In the genomic region with DNA sequence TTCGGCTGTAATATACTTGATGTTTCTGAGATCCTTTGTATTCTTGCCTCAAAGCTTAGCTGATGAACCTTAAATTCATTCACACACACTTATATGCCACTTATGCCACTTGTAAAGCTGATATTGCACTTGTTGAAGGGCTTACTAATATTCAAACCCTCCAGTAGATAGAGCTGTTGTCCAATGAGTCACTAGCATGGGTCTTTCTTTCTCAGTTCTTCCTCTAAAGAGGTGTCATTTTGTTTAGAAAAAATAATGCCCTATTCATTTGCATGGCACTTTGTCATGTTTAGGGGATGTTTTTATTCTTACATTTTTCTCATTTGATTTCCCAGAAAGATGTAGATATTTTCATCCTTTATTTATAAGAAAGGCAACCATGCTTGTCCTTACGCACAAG, we compare ENCODE assay signal across 9 cellular contexts. TPM values are rescaled to one million over a fixed set of nuclear protein-coding genes. Genes with fewer than 3 reads are reported as not detected.
A peak's percentile ranks its signal among the peaks of the same experiment; 100 is the strongest.
DNase-seq lines count a peak whose midpoint lies in the region; ATAC-seq and TF ChIP-seq lines count a peak whose summit lies in the region.
"Had no signal": no experiment of that assay in that cellular context is flagged by ENCODE, and none has a peak within 500 bp of the region (broad histone marks: within the 10 kb centered on the region; RNA-seq: fewer than 3 reads in every experiment).

No MANE protein-coding gene starts in this region.

- CTCF ChIA-PET in GM10248 (lab: Yijun Ruan, JAX): interaction anchor here (0.6 to 1.8 kb wide), 12 partner anchors 15 to 304 kb away, joined by 3 to 9 read pairs (median 3); no protein-coding TSS in a partner anchor

- POLR2A ChIA-PET in GM10248 (lab: Yijun Ruan, JAX): no interaction called here

- H3K9me3 ChIP-seq in liver (ENCODE audit: control insufficient read depth in 4 of 4, low read length in 3 of 4) (no peaks in the 10 kb centered on the region), prostate gland (no peaks in the 10 kb centered on the region), upper lobe of right lung (no peaks in the 10 kb centered on the region)
- H3K9me3 ChIP-seq: colonic mucosa, lower lobe of right lung had no signal

- ATAC-seq in GM19467 (IDR thresholded peaks at IDR 0.05; ENCODE audit: unreplicated experiment): peak; percentile 47
- ATAC-seq in upper lobe of right lung: no peak

- H3K4me3 ChIP-seq in liver (ENCODE audit: low read depth in 1 of 3, low read length in 3 of 3): no peak overlapping the region
- H3K4me3 ChIP-seq in prostate gland: no peak overlapping the region
- H3K4me3 ChIP-seq in upper lobe of right lung: no peak overlapping the region
- H3K4me3 ChIP-seq: colonic mucosa, lower lobe of right lung had no signal

- intact Hi-C loops in prostate gland (cut with DNase I): no loop called here
- intact Hi-C loops in upper lobe of right lung (cut with DNase I): no loop called here

- H3K4me1 ChIP-seq in liver (ENCODE audit: control insufficient read depth in 4 of 4, insufficient read depth in 4 of 4, low read length in 3 of 4) (peaks cover 0 to 53% (median 34%) of the 10 kb centered on the region in 4 donors), prostate gland (replicated peaks) (no peaks in the 10 kb centered on the region), upper lobe of right lung (no peaks in the 10 kb centered on the region)
- H3K4me1 ChIP-seq: colonic mucosa, lower lobe of right lung had no signal

- peak; percentile 78 to 86 for TF ChIP-seq RAD21 in liver (IDR thresholded peaks at IDR 0.05)

- peaks cover 0 to 4% (median 0%) of the 10 kb centered on the region in 4 donors for H3K36me3 ChIP-seq in liver (ENCODE audit: control insufficient read depth in 4 of 4, insufficient read depth in 3 of 4, low read depth in 1 of 4, low read length in 3 of 4)
- no peaks in the 10 kb centered on the region for H3K36me3 ChIP-seq in prostate gland
- peaks cover 8% of the 10 kb centered on the region for H3K36me3 ChIP-seq in upper lobe of right lung
- H3K36me3 ChIP-seq: colonic mucosa had no signal

- TF ChIP-seq POLR2A in prostate gland (IDR thresholded peaks at IDR 0.05): no peak

- TF ChIP-seq CTCF in GM10248 (IDR thresholded peaks at IDR 0.05; ENCODE audit: control extremely low read depth, extremely low read depth, low read depth, missing control alignments): peak; percentile 25
- TF ChIP-seq CTCF in liver (IDR thresholded peaks at IDR 0.05; ENCODE audit: low read depth, low read length, missing input control): peak; percentile 43
- no peak for TF ChIP-seq CTCF in prostate gland (IDR thresholded peaks at IDR 0.05)
- no peak for TF ChIP-seq CTCF in upper lobe of right lung (IDR thresholded peaks at IDR 0.05)

- DNase-seq in GM10248 (ENCODE audit: extremely low spot score) (peak; percentile 15), NCI-H69 (lab: John Stamatoyannopoulos, UW) (peak; percentile 18), prostate gland (ENCODE audit: low spot score) (no peak), upper lobe of right lung (no peak), LoVo (ENCODE audit: low spot score) (no peak)
- DNase-seq: colonic mucosa, lower lobe of right lung had no signal

- no peaks in the 10 kb centered on the region for H3K27me3 ChIP-seq in liver (ENCODE audit: control insufficient read depth in 4 of 4, insufficient read depth in 4 of 4, low read length in 3 of 4)
- H3K27me3 ChIP-seq in prostate gland (replicated peaks; ENCODE audit: insufficient read depth): no peaks in the 10 kb centered on the region
- H3K27me3 ChIP-seq in upper lobe of right lung: no peaks in the 10 kb centered on the region
- H3K27me3 ChIP-seq: colonic mucosa had no signal

- H3K9ac ChIP-seq in liver (ENCODE audit: low read depth in 1 of 2, low read length in 2 of 2): peak overlapping the region in 1 of 2 donors; percentile 26

- H3K27ac ChIP-seq in liver (ENCODE audit: low read depth in 1 of 2, low read length in 2 of 2) (peak overlapping the region in 1 of 2 donors; percentile 32), prostate gland (no peak overlapping the region), upper lobe of right lung (no peak overlapping the region)
- H3K27ac ChIP-seq: colonic mucosa, lower lobe of right lung had no signal

- WGBS in liver: 94% methylated on average over 2 of the region's 2 CpGs
- WGBS in prostate gland: 94% methylated on average over 2 of the region's 2 CpGs

TF ChIP-seq in liver, 16 proteins besides CTCF, POLR2A, EP300 and RAD21:
- TF ChIP-seq, protein P1, sequence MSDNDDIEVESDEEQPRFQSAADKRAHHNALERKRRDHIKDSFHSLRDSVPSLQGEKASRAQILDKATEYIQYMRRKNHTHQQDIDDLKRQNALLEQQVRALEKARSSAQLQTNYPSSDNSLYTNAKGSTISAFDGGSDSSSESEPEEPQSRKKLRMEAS (IDR thresholded peaks at IDR 0.05): no peak
- peak in 1 of 2 donors; percentile 19 for TF ChIP-seq JUND (IDR thresholded peaks at IDR 0.05)

RNA-seq across cellular contexts. Expression of a gene that starts 56.4 kb away (rescaled TPM):
- total RNA-seq in liver (10 to 100 TPM; 31.1 to 69.9 TPM), prostate gland (10 to 100 TPM; 48.6 to 66.3 TPM), upper lobe of right lung (58.2 TPM)
- polyA plus RNA-seq in liver: 10 to 100 TPM in 1 of 2 donors, 1 to 10 TPM in 1; 7.5 to 20.5 TPM

Comparison
In these comparisons a context has a peak if more than half of its experiments do, and no peak if none do; other contexts are left out.
1. DNase-seq: peak in GM10248 (single experiment) and NCI-H69 (single experiment); none in prostate gland (single experiment), upper lobe of right lung (single experiment) and LoVo (single experiment).
2. CTCF ChIP-seq: peak in GM10248 (single experiment) and liver (single experiment); none in prostate gland (0 of 4) and upper lobe of right lung (single experiment).